ENCODE assay signal across 1 cellular context in the genomic region with DNA sequence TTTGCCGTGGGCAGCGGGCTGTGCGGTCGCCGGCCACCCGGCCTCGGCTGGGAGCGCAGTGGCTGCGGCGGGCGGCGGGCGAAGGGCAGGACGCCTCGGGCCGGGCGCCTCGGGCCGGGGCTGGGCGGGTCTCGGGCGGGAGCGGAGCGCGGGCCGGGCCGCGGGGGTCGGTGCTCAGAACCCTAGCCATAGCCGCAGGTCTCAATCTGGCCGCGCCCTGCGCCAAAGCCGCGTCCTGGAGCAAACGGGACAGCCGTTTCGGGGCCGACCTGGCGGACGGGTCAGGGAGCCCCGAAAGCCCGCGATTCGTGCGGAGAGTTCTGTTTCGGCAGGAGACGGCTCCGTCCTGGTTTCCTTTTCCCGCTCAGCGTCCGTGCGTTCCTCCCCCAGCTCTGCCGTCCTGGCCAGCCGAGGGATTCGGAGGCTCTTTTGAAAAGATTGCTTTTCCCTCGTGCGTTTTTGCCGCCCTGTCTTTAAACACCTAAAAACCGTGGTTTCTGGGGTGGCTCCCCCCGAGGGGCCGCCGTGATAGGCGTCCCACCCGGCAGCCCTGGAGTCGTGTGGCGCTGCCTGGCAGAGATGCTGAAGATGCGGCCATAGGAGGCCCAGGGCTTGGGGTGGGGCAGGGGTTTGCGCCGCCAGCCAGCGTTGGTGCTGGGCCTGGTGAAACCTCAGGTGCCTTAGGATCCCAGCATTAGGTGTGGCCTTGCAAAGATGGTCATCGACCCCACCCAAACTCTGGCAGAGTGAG.
TF ChIP-seq lines count a peak whose summit lies in the region.

No MANE protein-coding gene starts in this region.

TF ChIP-seq in liver, 16 proteins besides CTCF, POLR2A, EP300 and RAD21:
- TF ChIP-seq, protein P1, sequence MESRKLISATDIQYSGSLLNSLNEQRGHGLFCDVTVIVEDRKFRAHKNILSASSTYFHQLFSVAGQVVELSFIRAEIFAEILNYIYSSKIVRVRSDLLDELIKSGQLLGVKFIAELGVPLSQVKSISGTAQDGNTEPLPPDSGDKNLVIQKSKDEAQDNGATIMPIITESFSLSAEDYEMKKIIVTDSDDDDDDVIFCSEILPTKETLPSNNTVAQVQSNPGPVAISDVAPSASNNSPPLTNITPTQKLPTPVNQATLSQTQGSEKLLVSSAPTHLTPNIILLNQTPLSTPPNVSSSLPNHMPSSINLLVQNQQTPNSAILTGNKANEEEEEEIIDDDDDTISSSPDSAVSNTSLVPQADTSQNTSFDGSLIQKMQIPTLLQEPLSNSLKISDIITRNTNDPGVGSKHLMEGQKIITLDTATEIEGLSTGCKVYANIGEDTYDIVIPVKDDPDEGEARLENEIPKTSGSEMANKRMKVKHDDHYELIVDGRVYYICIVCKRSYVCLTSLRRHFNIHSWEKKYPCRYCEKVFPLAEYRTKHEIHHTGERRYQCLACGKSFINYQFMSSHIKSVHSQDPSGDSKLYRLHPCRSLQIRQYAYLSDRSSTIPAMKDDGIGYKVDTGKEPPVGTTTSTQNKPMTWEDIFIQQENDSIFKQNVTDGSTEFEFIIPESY (IDR thresholded peaks at IDR 0.05): no peak
- no peak for TF ChIP-seq EGR1 (IDR thresholded peaks at IDR 0.05; ENCODE audit: low read depth in 2 of 2)
- TF ChIP-seq HNF4G (IDR thresholded peaks at IDR 0.05): no peak
- TF ChIP-seq NR2F2 (IDR thresholded peaks at IDR 0.05): no peak
- no peak for TF ChIP-seq JUND (IDR thresholded peaks at IDR 0.05)
- TF ChIP-seq, protein P2, sequence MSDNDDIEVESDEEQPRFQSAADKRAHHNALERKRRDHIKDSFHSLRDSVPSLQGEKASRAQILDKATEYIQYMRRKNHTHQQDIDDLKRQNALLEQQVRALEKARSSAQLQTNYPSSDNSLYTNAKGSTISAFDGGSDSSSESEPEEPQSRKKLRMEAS (IDR thresholded peaks at IDR 0.05): no peak
- TF ChIP-seq TAF1 (conservative IDR thresholded peaks at IDR 0.05): no peak
- TF ChIP-seq, protein P3, sequence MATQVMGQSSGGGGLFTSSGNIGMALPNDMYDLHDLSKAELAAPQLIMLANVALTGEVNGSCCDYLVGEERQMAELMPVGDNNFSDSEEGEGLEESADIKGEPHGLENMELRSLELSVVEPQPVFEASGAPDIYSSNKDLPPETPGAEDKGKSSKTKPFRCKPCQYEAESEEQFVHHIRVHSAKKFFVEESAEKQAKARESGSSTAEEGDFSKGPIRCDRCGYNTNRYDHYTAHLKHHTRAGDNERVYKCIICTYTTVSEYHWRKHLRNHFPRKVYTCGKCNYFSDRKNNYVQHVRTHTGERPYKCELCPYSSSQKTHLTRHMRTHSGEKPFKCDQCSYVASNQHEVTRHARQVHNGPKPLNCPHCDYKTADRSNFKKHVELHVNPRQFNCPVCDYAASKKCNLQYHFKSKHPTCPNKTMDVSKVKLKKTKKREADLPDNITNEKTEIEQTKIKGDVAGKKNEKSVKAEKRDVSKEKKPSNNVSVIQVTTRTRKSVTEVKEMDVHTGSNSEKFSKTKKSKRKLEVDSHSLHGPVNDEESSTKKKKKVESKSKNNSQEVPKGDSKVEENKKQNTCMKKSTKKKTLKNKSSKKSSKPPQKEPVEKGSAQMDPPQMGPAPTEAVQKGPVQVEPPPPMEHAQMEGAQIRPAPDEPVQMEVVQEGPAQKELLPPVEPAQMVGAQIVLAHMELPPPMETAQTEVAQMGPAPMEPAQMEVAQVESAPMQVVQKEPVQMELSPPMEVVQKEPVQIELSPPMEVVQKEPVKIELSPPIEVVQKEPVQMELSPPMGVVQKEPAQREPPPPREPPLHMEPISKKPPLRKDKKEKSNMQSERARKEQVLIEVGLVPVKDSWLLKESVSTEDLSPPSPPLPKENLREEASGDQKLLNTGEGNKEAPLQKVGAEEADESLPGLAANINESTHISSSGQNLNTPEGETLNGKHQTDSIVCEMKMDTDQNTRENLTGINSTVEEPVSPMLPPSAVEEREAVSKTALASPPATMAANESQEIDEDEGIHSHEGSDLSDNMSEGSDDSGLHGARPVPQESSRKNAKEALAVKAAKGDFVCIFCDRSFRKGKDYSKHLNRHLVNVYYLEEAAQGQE (IDR thresholded peaks at IDR 0.05): no peak
- TF ChIP-seq, protein P4, sequence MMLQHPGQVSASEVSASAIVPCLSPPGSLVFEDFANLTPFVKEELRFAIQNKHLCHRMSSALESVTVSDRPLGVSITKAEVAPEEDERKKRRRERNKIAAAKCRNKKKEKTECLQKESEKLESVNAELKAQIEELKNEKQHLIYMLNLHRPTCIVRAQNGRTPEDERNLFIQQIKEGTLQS (IDR thresholded peaks at IDR 0.05): no peak
- no peak for TF ChIP-seq RXRA (IDR thresholded peaks at IDR 0.05)
- TF ChIP-seq FOXA1 (IDR thresholded peaks at IDR 0.05): no peak
- no peak for TF ChIP-seq HNF4A (conservative IDR thresholded peaks at IDR 0.05)
- TF ChIP-seq YY1 (IDR thresholded peaks at IDR 0.05): no peak
- TF ChIP-seq SP1 (IDR thresholded peaks at IDR 0.05): no peak
- no peak for TF ChIP-seq GABPA (IDR thresholded peaks at IDR 0.05 in 1 of 2, conservative IDR thresholded peaks at IDR 0.05 in 1 of 2)
- TF ChIP-seq FOXA2 (IDR thresholded peaks at IDR 0.05): no peak
